ENCODE assay signal across 12 cellular contexts in the genomic region with DNA sequence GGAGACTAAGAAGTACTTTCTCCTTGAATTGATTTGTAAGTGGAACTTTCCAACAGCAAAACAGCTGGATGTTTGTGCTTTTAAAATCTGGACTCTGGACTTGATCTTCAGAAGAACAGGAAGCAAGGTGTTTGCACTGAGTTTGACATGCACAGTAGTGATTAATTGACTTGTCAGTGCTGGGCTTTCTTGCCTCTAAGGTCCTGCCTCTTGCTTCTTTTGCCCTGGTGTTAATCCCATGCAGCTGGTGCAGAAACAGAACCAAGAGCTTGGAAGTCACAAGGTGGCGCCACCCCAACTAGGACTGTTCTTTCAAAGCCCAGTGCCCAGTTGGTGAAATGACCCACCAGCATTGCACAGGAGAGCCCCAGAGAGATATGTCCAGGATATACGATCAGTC.
DNase-seq lines count a peak whose midpoint lies in the region; TF ChIP-seq lines count a peak whose summit lies in the region.
"Had no signal": no experiment of that assay in that cellular context is flagged by ENCODE, and none has a peak within 500 bp of the region (broad histone marks: within the 10 kb centered on the region; RNA-seq: fewer than 3 reads in every experiment).

No MANE protein-coding gene starts in this region.

- no peaks in the 10 kb centered on the region for H3K4me1 Mint-ChIP-seq in mesothelial cell of epicardium
- H3K4me1 Mint-ChIP-seq: activated CD4-positive, alpha-beta T cell treated with anti-CD3 and anti-CD28 coated beads, Interleukin-2, amount 10 ng/mL, durations not matched to agents 7 days and 5 days had no signal

- no peaks in the 10 kb centered on the region for H3K36me3 Mint-ChIP-seq in mesothelial cell of epicardium

- H3K9me3 Mint-ChIP-seq in mesothelial cell of epicardium = peaks cover 17% of the 10 kb centered on the region
- H3K9me3 Mint-ChIP-seq: activated CD4-positive, alpha-beta T cell treated with anti-CD3 and anti-CD28 coated beads, Interleukin-2, amount 10 ng/mL, durations not matched to agents 7 days and 5 days had no signal

- H3K27me3 Mint-ChIP-seq in mesothelial cell of epicardium (ENCODE audit: low read depth) = no peaks in the 10 kb centered on the region
- H3K27me3 Mint-ChIP-seq: activated CD4-positive, alpha-beta T cell treated with anti-CD3 and anti-CD28 coated beads, Interleukin-2, amount 10 ng/mL, durations not matched to agents 7 days and 5 days had no signal

- in situ Hi-C loops in SK-MEL-5 (cut with HindIII; ENCODE audit: low pct_unique_long_range_greater_than_20kb, low sequenced_read_pairs) = no loop called here

- peak; percentile 34 for DNase-seq in 8988T
- DNase-seq in GM12865 (ENCODE audit: low read depth) = peak; percentile 10
- peak; percentile 52 for DNase-seq in SK-MEL-5 (ENCODE audit: low read depth, low spot score)
- DNase-seq in glomerular endothelial cell (ENCODE audit: extremely low read depth, low read depth, low spot score) = peak; percentile 5
- DNase-seq in activated CD8-positive, alpha-beta memory T cell treated with anti-CD3 and anti-CD28 coated beads for 24 hours = no peak
- DNase-seq in mesothelial cell of epicardium (ENCODE audit: low spot score in 2 of 2, unreplicated experiment in 2 of 2) = no peak
- DNase-seq in stimulated activated naive CD4-positive, alpha-beta T cell (lab: John Stamatoyannopoulos, UW) = no peak
- no peak for DNase-seq in stimulated activated CD4-positive, alpha-beta T cell treated with anti-CD3 and anti-CD28 coated beads, Interleukin-1b, Interleukin-23, amount 100 ng/mL, for 48 hours
- DNase-seq: activated CD4-positive, alpha-beta T cell treated with anti-CD3 and anti-CD28 coated beads, Interleukin-2, amount 10 ng/mL, durations not matched to agents 7 days and 5 days; kidney glomerular epithelial cell had no signal

- TF ChIP-seq CTCF in GM12865 (IDR thresholded peaks at IDR 0.05; ENCODE audit: insufficient read depth, low read depth, low read length, missing control alignments) (peak; percentile 22), mesothelial cell of epicardium (IDR thresholded peaks at IDR 0.05; ENCODE audit: unreplicated experiment) (no peak)

- H3K27ac Mint-ChIP-seq in mesothelial cell of epicardium = no peak overlapping the region
- H3K27ac Mint-ChIP-seq: activated CD4-positive, alpha-beta T cell treated with anti-CD3 and anti-CD28 coated beads, Interleukin-2, amount 10 ng/mL, durations not matched to agents 7 days and 5 days had no signal

- H3K4me3 Mint-ChIP-seq in mesothelial cell of epicardium = no peak overlapping the region
- H3K4me3 Mint-ChIP-seq: activated CD4-positive, alpha-beta T cell treated with anti-CD3 and anti-CD28 coated beads, Interleukin-2, amount 10 ng/mL, durations not matched to agents 7 days and 5 days had no signal

- no peak overlapping the region for H3K4me3 ChIP-seq in GM12865 (ENCODE audit: low read depth, low read length)
- H3K4me3 ChIP-seq: coronary artery, thoracic aorta had no signal

Comparison
In these comparisons a context has a peak if more than half of its experiments do, and no peak if none do; other contexts are left out.
1. DNase-seq: peak in 8988T (single experiment), GM12865 (single experiment), SK-MEL-5 (single experiment) and glomerular endothelial cell (single experiment); none in activated CD8-positive, alpha-beta memory T cell treated with anti-CD3 and anti-CD28 coated beads for 24 hours (single experiment), mesothelial cell of epicardium (0 of 2), stimulated activated naive CD4-positive, alpha-beta T cell (0 of 6) and stimulated activated CD4-positive, alpha-beta T cell treated with anti-CD3 and anti-CD28 coated beads, Interleukin-1b, Interleukin-23, amount 100 ng/mL, for 48 hours (single experiment).